ENCODE assay signal across 23 cellular contexts in genomic region chr20:24959591-24960301, GRCh38. TPM values are rescaled to one million over a fixed set of nuclear protein-coding genes. Genes with fewer than 3 reads are reported as not detected.
DNase-seq lines count a peak whose midpoint lies in the region; ATAC-seq and TF ChIP-seq lines count a peak whose summit lies in the region.
"Had no signal": no experiment of that assay in that cellular context is flagged by ENCODE, and none has a peak within 500 bp of the region (broad histone marks: within the 10 kb centered on the region; RNA-seq: fewer than 3 reads in every experiment).

No MANE protein-coding gene starts in this region.

- CTCF ChIA-PET in CD8-positive, alpha-beta T cell (lab: Charles Lee) = interaction anchor here (1.2 to 1.3 kb wide), 2 partner anchors 132 to 219 kb away, joined by 3 to 5 read pairs; no protein-coding TSS in a partner anchor
- CTCF ChIA-PET in HEK293T (lab: Yijun Ruan, JAX) = no interaction called here

- DNase-seq in CD14-positive monocyte (ENCODE audit: low spot score) = peak; percentile 26
- DNase-seq in CD8-positive, alpha-beta T cell = no peak
- DNase-seq in activated CD8-positive, alpha-beta memory T cell treated with anti-CD3 and anti-CD28 coated beads, Interleukin-2, amount 50 U/mL, for 48 hours = peak; percentile 47
- DNase-seq in natural killer cell treated with Interleukin-12 subunit alpha and Interleukin-12 subunit beta and Interleukin-15 and Interleukin-18, amount 100 ng/mL, for 72 hours (ENCODE audit: low spot score) = peak; percentile 74
- DNase-seq in MM.1S = no peak
- DNase-seq in HEK293T (ENCODE audit: extremely low spot score) = no peak
- DNase-seq: activated effector memory CD4-positive, alpha-beta T cell treated with anti-CD3 and anti-CD28 coated beads, Interleukin-2, amount 50 U/mL, for 16 hours; left colon; NCI-H1092 treated with DMSO at 0.1 percent for 48 hours; NCI-H2081 treated with DMSO at 0.1 percent for 48 hours; occipital lobe; retina; RPMI8226 had no signal

- no peaks in the 10 kb centered on the region for H3K79me2 ChIP-seq in MM.1S (ENCODE audit: low read length)

- no peaks in the 10 kb centered on the region for H3K9me3 ChIP-seq in CD8-positive, alpha-beta T cell (ENCODE audit: low read length)
- H3K9me3 ChIP-seq in MM.1S (replicated peaks; ENCODE audit: insufficient read depth, low read length) = no peaks in the 10 kb centered on the region
- H3K9me3 ChIP-seq: adrenal gland, esophagus muscularis mucosa, gastroesophageal sphincter, tibial artery had no signal

- H3K27me3 Mint-ChIP-seq in CD14-positive monocyte (ENCODE audit: low read depth in 3 of 3) = peaks cover 0 to 1% (median 0%) of the 10 kb centered on the region in 3 donors
- H3K27me3 Mint-ChIP-seq in CD8-positive, alpha-beta T cell (ENCODE audit: low read depth) = no peaks in the 10 kb centered on the region
- H3K27me3 Mint-ChIP-seq in natural killer cell treated with Interleukin-12 subunit alpha and Interleukin-12 subunit beta and Interleukin-15 and Interleukin-18, amount 100 ng/mL, for 72 hours = no peaks in the 10 kb centered on the region
- H3K27me3 Mint-ChIP-seq: stimulated activated memory B cell treated with anti-CD40 and anti-IgM and Interleukin-4, amounts not matched to agents 10 μg/mL and 1 μg/mL and 100 μg/mL, for 72 hours had no signal

- no peaks in the 10 kb centered on the region for H3K27me3 ChIP-seq in CD8-positive, alpha-beta T cell (ENCODE audit: insufficient read depth, low read length)
- no peaks in the 10 kb centered on the region for H3K27me3 ChIP-seq in MM.1S (replicated peaks; ENCODE audit: insufficient read depth, low read length)
- H3K27me3 ChIP-seq: adrenal gland, esophagus muscularis mucosa, gastroesophageal sphincter, tibial artery had no signal

- H3K4me3 ChIP-seq in CD8-positive, alpha-beta T cell (ENCODE audit: low read depth, low read length) = no peak overlapping the region
- no peak overlapping the region for H3K4me3 ChIP-seq in MM.1S (ENCODE audit: low read length)
- H3K4me3 ChIP-seq: adrenal gland, esophagus muscularis mucosa, gastroesophageal sphincter, tibial artery had no signal

- H2AFZ ChIP-seq in MM.1S (ENCODE audit: low read length) = no peak overlapping the region

- peak overlapping the region in 2 of 7 donors; percentile 23 to 79 for H3K27ac Mint-ChIP-seq in CD14-positive monocyte
- H3K27ac Mint-ChIP-seq in CD8-positive, alpha-beta T cell = peak overlapping the region; percentile 86
- peak overlapping the region; percentile 95 to 97 for H3K27ac Mint-ChIP-seq in natural killer cell treated with Interleukin-12 subunit alpha and Interleukin-12 subunit beta and Interleukin-15 and Interleukin-18, amount 100 ng/mL, for 72 hours
- H3K27ac Mint-ChIP-seq: stimulated activated memory B cell treated with anti-CD40 and anti-IgM and Interleukin-4, amounts not matched to agents 10 μg/mL and 1 μg/mL and 100 μg/mL, for 72 hours had no signal

- no peak overlapping the region for H3K9ac ChIP-seq in MM.1S (ENCODE audit: low read length)

- TF ChIP-seq CTCF in CD14-positive monocyte (IDR thresholded peaks at IDR 0.05) (no peak), MM.1S (IDR thresholded peaks at IDR 0.05; ENCODE audit: low read length) (no peak)
- TF ChIP-seq CTCF in CD8-positive, alpha-beta T cell (IDR thresholded peaks at IDR 0.05) = no peak

- POLR2A ChIA-PET in CD8-positive, alpha-beta T cell (lab: Charles Lee) = interaction anchor here (1.1 to 1.3 kb wide), 3 partner anchors 7 to 98 kb away, joined by 4 to 6 read pairs (median 4); partner anchors contain the start of genes ACSS1 and CST7
- POLR2A ChIA-PET in HEK293T (lab: Yijun Ruan, JAX) = no interaction called here

- H3K9me2 ChIP-seq in MM.1S (replicated peaks; ENCODE audit: insufficient read depth, low read length) = no peaks in the 10 kb centered on the region

- H3K36me3 Mint-ChIP-seq in CD14-positive monocyte = peaks cover 68 to 76% of the 10 kb centered on the region in 2 donors
- H3K36me3 Mint-ChIP-seq in CD8-positive, alpha-beta T cell = peaks cover 81% of the 10 kb centered on the region
- H3K36me3 Mint-ChIP-seq in natural killer cell treated with Interleukin-12 subunit alpha and Interleukin-12 subunit beta and Interleukin-15 and Interleukin-18, amount 100 ng/mL, for 72 hours = peaks cover 17% of the 10 kb centered on the region

- peaks cover 14% of the 10 kb centered on the region for H3K4me1 Mint-ChIP-seq in CD14-positive monocyte
- peaks cover 50% of the 10 kb centered on the region for H3K4me1 Mint-ChIP-seq in CD8-positive, alpha-beta T cell (ENCODE audit: low read depth)
- peaks cover 67 to 73% of the 10 kb centered on the region in 2 donors for H3K4me1 Mint-ChIP-seq in natural killer cell treated with Interleukin-12 subunit alpha and Interleukin-12 subunit beta and Interleukin-15 and Interleukin-18, amount 100 ng/mL, for 72 hours (ENCODE audit: low read depth in 2 of 2)

- ATAC-seq in CD8-positive, alpha-beta T cell = no peak
- peak; percentile 67 to 80 for ATAC-seq in natural killer cell treated with Interleukin-12 subunit alpha and Interleukin-12 subunit beta and Interleukin-15 and Interleukin-18, amount 100 ng/mL, for 72 hours
- no peak for ATAC-seq in HG02981 (IDR thresholded peaks at IDR 0.05; ENCODE audit: unreplicated experiment)
- ATAC-seq in HG02840 (IDR thresholded peaks at IDR 0.05; ENCODE audit: low FRiP score, unreplicated experiment) = no peak
- ATAC-seq: gastroesophageal sphincter; left colon; stimulated activated memory B cell treated with anti-CD40 and anti-IgM and Interleukin-4, amounts not matched to agents 10 μg/mL and 1 μg/mL and 100 μg/mL, for 72 hours had no signal

- H3F3A ChIP-seq in MM.1S (ENCODE audit: insufficient read depth, low read length) = no peaks in the 10 kb centered on the region

- no peaks in the 10 kb centered on the region for H4K20me1 ChIP-seq in MM.1S (ENCODE audit: insufficient read depth, low read length)

- H3K4me2 ChIP-seq in MM.1S (ENCODE audit: low read depth, low read length) = no peak overlapping the region

- H3K4me1 ChIP-seq in CD8-positive, alpha-beta T cell (ENCODE audit: insufficient read depth, low read length) = peaks cover 53% of the 10 kb centered on the region
- peaks cover 5% of the 10 kb centered on the region; the same call in 1 of the 2 replicates for H3K4me1 ChIP-seq in MM.1S (ENCODE audit: low read length)
- H3K4me1 ChIP-seq: adrenal gland, esophagus muscularis mucosa, gastroesophageal sphincter, tibial artery had no signal

- no peak overlapping the region for H3K4me3 Mint-ChIP-seq in CD14-positive monocyte
- no peak overlapping the region for H3K4me3 Mint-ChIP-seq in CD8-positive, alpha-beta T cell
- H3K4me3 Mint-ChIP-seq in natural killer cell treated with Interleukin-12 subunit alpha and Interleukin-12 subunit beta and Interleukin-15 and Interleukin-18, amount 100 ng/mL, for 72 hours = peak overlapping the region; percentile 83
- H3K4me3 Mint-ChIP-seq: stimulated activated memory B cell treated with anti-CD40 and anti-IgM and Interleukin-4, amounts not matched to agents 10 μg/mL and 1 μg/mL and 100 μg/mL, for 72 hours had no signal

- peaks cover 42% of the 10 kb centered on the region for H3K36me3 ChIP-seq in CD8-positive, alpha-beta T cell (ENCODE audit: insufficient read depth, low read length)
- H3K36me3 ChIP-seq in MM.1S (replicated peaks; ENCODE audit: insufficient read depth, low read length) = 0 out of 2 replicates have a peak, but pooled peaks cover 3% of the 10 kb centered on the region

- H3K9me3 Mint-ChIP-seq in CD14-positive monocyte = peaks cover 0 to 3% (median 0%) of the 10 kb centered on the region in 7 donors
- H3K9me3 Mint-ChIP-seq in CD8-positive, alpha-beta T cell = no peaks in the 10 kb centered on the region
- no peaks in the 10 kb centered on the region for H3K9me3 Mint-ChIP-seq in natural killer cell treated with Interleukin-12 subunit alpha and Interleukin-12 subunit beta and Interleukin-15 and Interleukin-18, amount 100 ng/mL, for 72 hours
- H3K9me3 Mint-ChIP-seq: stimulated activated memory B cell treated with anti-CD40 and anti-IgM and Interleukin-4, amounts not matched to agents 10 μg/mL and 1 μg/mL and 100 μg/mL, for 72 hours had no signal

- intact Hi-C loops in CD14-positive monocyte (cut with micrococcal nuclease) = no loop called here
- intact Hi-C loops in CD8-positive, alpha-beta T cell (cut with DNase I, micrococcal nuclease) = loop anchor here in 1 of 2 experiments (1.0 kb wide), 1 partner anchor 10 kb away; the partner anchor contains the start of gene CST7

- peak overlapping the region; percentile 63 for H3K27ac ChIP-seq in CD8-positive, alpha-beta T cell (ENCODE audit: low read depth, low read length)
- H3K27ac ChIP-seq in MM.1S (ENCODE audit: low read length) = no peak overlapping the region
- H3K27ac ChIP-seq: adrenal gland, esophagus muscularis mucosa, gastroesophageal sphincter, tibial artery had no signal

TF ChIP-seq in HEK293T, 16 proteins besides CTCF, POLR2A, EP300 and RAD21:
- TF ChIP-seq NFRKB (IDR thresholded peaks at IDR 0.05) (no peak), FOXM1 (IDR thresholded peaks at IDR 0.05; ENCODE audit: borderline replicate concordance) (no peak), HDGF (IDR thresholded peaks at IDR 0.05; ENCODE audit: borderline replicate concordance) (no peak), ARNT (IDR thresholded peaks at IDR 0.05) (no peak), L3MBTL2 (conservative IDR thresholded peaks at IDR 0.05) (no peak), ZNF384 (IDR thresholded peaks at IDR 0.05) (no peak), ELF4 (IDR thresholded peaks at IDR 0.05) (no peak), FOXK2 (IDR thresholded peaks at IDR 0.05) (no peak)

RNA-seq across cellular contexts. Expression of gene CST7, which starts 10.7 kb away (rescaled TPM):
- polyA plus RNA-seq in CD14-positive monocyte = 1 to 10 TPM; 1.8 to 3.2 TPM
- total RNA-seq in CD8-positive, alpha-beta T cell = 10 to 100 TPM; 53.3 to 54.6 TPM
- total RNA-seq in natural killer cell treated with Interleukin-12 subunit alpha and Interleukin-12 subunit beta and Interleukin-15 and Interleukin-18, amount 100 ng/mL, for 72 hours = 100 to 1,000 TPM in 1 of 2 donors, 10 to 100 TPM in 1; 77.8 to 129 TPM
- total RNA-seq: bronchial epithelial cell, LHCN-M2, NCI-H460 had no signal

RNA-seq across cellular contexts. Expression of gene APMAP, which starts 32.8 kb away (rescaled TPM):
- 10 to 100 TPM; 73.2 to 74.0 TPM for polyA plus RNA-seq in CD14-positive monocyte
- 10 to 100 TPM; 31.0 to 31.8 TPM for total RNA-seq in CD8-positive, alpha-beta T cell
- 100 to 1,000 TPM; 109 to 206 TPM for total RNA-seq in natural killer cell treated with Interleukin-12 subunit alpha and Interleukin-12 subunit beta and Interleukin-15 and Interleukin-18, amount 100 ng/mL, for 72 hours

Comparison
In these comparisons a context has a peak if more than half of its experiments do, and no peak if none do; other contexts are left out.
1. DNase-seq: peak in CD14-positive monocyte (single experiment), activated CD8-positive, alpha-beta memory T cell treated with anti-CD3 and anti-CD28 coated beads, Interleukin-2, amount 50 U/mL, for 48 hours (single experiment) and natural killer cell treated with Interleukin-12 subunit alpha and Interleukin-12 subunit beta and Interleukin-15 and Interleukin-18, amount 100 ng/mL, for 72 hours (single experiment); none in CD8-positive, alpha-beta T cell (0 of 7), MM.1S (single experiment) and HEK293T (single experiment).
2. ATAC-seq: peak in natural killer cell treated with Interleukin-12 subunit alpha and Interleukin-12 subunit beta and Interleukin-15 and Interleukin-18, amount 100 ng/mL, for 72 hours (2 of 2); none in CD8-positive, alpha-beta T cell (single experiment), HG02981 (single experiment) and HG02840 (single experiment).